12 cellular contexts compared by ENCODE assay signal in genomic region chr4:88600129-88600849, GRCh38. TPM values are rescaled to one million over a fixed set of nuclear protein-coding genes. Genes with fewer than 3 reads are reported as not detected.
A peak's percentile ranks its signal among the peaks of the same experiment; 100 is the strongest.
DNase-seq lines count a peak whose midpoint lies in the region; ATAC-seq and TF ChIP-seq lines count a peak whose summit lies in the region.
"Had no signal": no experiment of that assay in that cellular context is flagged by ENCODE, and none has a peak within 500 bp of the region (broad histone marks: within the 10 kb centered on the region; RNA-seq: fewer than 3 reads in every experiment).

No MANE protein-coding gene starts in this region.

- DNase-seq in AG08395 (ENCODE audit: low spot score), result peak; percentile 47
- peak; percentile 95 for DNase-seq in IMR-90
- DNase-seq in dedifferentiated amniotic fluid mesenchymal stem cell (ENCODE audit: extremely low spot score), result peak; percentile 82
- DNase-seq in natural killer cell, result no peak
- no peak for DNase-seq in AG08396 (ENCODE audit: low spot score)
- no peak for DNase-seq in substantia nigra (lab: John Stamatoyannopoulos, UW)
- no peak for DNase-seq in mucosa of gallbladder (ENCODE audit: low spot score)
- DNase-seq: H7, NCI-H1105 treated with DMSO at 0.1 percent for 48 hours, posterior cingulate gyrus had no signal

- in situ Hi-C loops in IMR-90 (cut with MboI; ENCODE audit: low sequenced_read_pairs), result no loop called here

- H2BK120ac ChIP-seq in IMR-90 (ENCODE audit: low read depth, low read length), result no peak overlapping the region

- no CpG with 5 or more reads among the region's 2 CpGs for WGBS in IMR-90 (ENCODE audit: extremely low coverage in 2 of 2, insufficient read length in 1 of 2), 2 experiments

- ATAC-seq in IMR-90 (ENCODE audit: low read depth), result peak; percentile 80
- peak; percentile 33 to 64 (median 64) for ATAC-seq in natural killer cell
- ATAC-seq in GM18868 (IDR thresholded peaks at IDR 0.05; ENCODE audit: unreplicated experiment), result no peak

- dilution Hi-C loops in IMR-90 (cut with HindIII; ENCODE audit: low sequenced_read_pairs, unreplicated experiment), result no loop called here

- H3K4ac ChIP-seq in IMR-90 (ENCODE audit: low read depth, low read length), result peak overlapping the region; percentile 18; the same call in 1 of the 2 replicates

- H3K56ac ChIP-seq in IMR-90 (ENCODE audit: extremely low read depth, insufficient read depth, low read length), result no peak overlapping the region

- peak overlapping the region; percentile 64 for H3K4me3 Mint-ChIP-seq in natural killer cell
- H3K4me3 Mint-ChIP-seq: type B pancreatic cell had no signal

- intact Hi-C loops in IMR-90 (cut with micrococcal nuclease), result no loop called here
- intact Hi-C loops in natural killer cell (cut with micrococcal nuclease), result no loop called here

- H3K27me3 ChIP-seq in IMR-90 (ENCODE audit: control insufficient read depth, insufficient read depth, low read length), result no peaks in the 10 kb centered on the region

- peak overlapping the region; percentile 11; the same call in 1 of the 2 replicates for H3K23ac ChIP-seq in IMR-90 (ENCODE audit: low read depth, low read length)

- H2BK20ac ChIP-seq in IMR-90 (ENCODE audit: low read depth, low read length), result peak overlapping the region; percentile 49; the same call in 1 of the 2 replicates

- no peak for TF ChIP-seq RAD21 in IMR-90 (IDR thresholded peaks at IDR 0.05; ENCODE audit: low read length)

- H3K9me3 ChIP-seq in IMR-90 (ENCODE audit: control insufficient read depth, insufficient read depth, low read length), result no peaks in the 10 kb centered on the region

- H3K18ac ChIP-seq in IMR-90 (ENCODE audit: low read depth, low read length), result peak overlapping the region; percentile 90; the same call in 1 of the 2 replicates

- no peak overlapping the region for H2AFZ ChIP-seq in IMR-90 (replicated peaks; ENCODE audit: low read length, poor library complexity)

- CTCF ChIA-PET in IMR-90 (lab: Yijun Ruan, JAX), result interaction anchor here (1.0 to 1.6 kb wide), 2 partner anchors 11 to 13 kb away, joined by 3 to 6 read pairs; no protein-coding TSS in a partner anchor

- peak overlapping the region; percentile 81 for H2BK5ac ChIP-seq in IMR-90 (ENCODE audit: low read depth, low read length, poor library complexity, severe bottlenecking)

- H4K8ac ChIP-seq in IMR-90 (ENCODE audit: low read depth in 2 of 2, low read length in 2 of 2), result no peak overlapping the region

- H2AK9ac ChIP-seq in IMR-90 (replicated peaks; ENCODE audit: low read depth, low read length, poor library complexity), result no peak overlapping the region

- TF ChIP-seq CTCF in IMR-90 (conservative IDR thresholded peaks at IDR 0.05; ENCODE audit: low read depth, low read length), result no peak
- no peak for TF ChIP-seq CTCF in natural killer cell (IDR thresholded peaks at IDR 0.05)

- no peak for TF ChIP-seq POLR2A in IMR-90 (IDR thresholded peaks at IDR 0.05; ENCODE audit: low read depth, low read length)

- H3K36me3 Mint-ChIP-seq in natural killer cell, result peaks cover 11% of the 10 kb centered on the region

- no peak overlapping the region for H3K9ac ChIP-seq in IMR-90 (ENCODE audit: low read depth, low read length)

- H3K4me1 Mint-ChIP-seq in natural killer cell, result peaks cover 62 to 66% of the 10 kb centered on the region in 2 donors

- peaks cover 2% of the 10 kb centered on the region; the same call in 1 of the 2 replicates for H3K36me3 ChIP-seq in IMR-90 (ENCODE audit: control insufficient read depth, insufficient read depth, low read length)

- peak overlapping the region; percentile 43; the same call in 1 of the 2 replicates for H3K4me3 ChIP-seq in IMR-90 (ENCODE audit: insufficient read depth, low read depth, low read length)

- peak overlapping the region; percentile 80 for H3K27ac Mint-ChIP-seq in natural killer cell
- H3K27ac Mint-ChIP-seq: type B pancreatic cell had no signal

- H4K20me1 ChIP-seq in IMR-90 (ENCODE audit: insufficient read depth, low read length), result no peaks in the 10 kb centered on the region

- no peak overlapping the region; the same call in 1 of the 2 replicates for H4K5ac ChIP-seq in IMR-90 (ENCODE audit: low read depth, low read length)

- H3K79me1 ChIP-seq in IMR-90 (ENCODE audit: low read depth in 1 of 2, low read length in 2 of 2), result peaks cover 15 to 24% of the 10 kb centered on the region in 2 experiments

- H3K27me3 Mint-ChIP-seq in natural killer cell (ENCODE audit: low read depth in 2 of 2), result no peaks in the 10 kb centered on the region
- H3K27me3 Mint-ChIP-seq: type B pancreatic cell had no signal

- no peak overlapping the region for H3K27ac ChIP-seq in IMR-90 (ENCODE audit: insufficient read depth, low read length)
- no peak overlapping the region for H3K27ac ChIP-seq in substantia nigra (ENCODE audit: low read depth, low read length, poor library complexity, severe bottlenecking)

- peak overlapping the region; percentile 92 for H3K4me2 ChIP-seq in IMR-90 (ENCODE audit: low read depth, low read length)

- H3K9me1 ChIP-seq in IMR-90 (ENCODE audit: insufficient read depth, low read length), result peaks cover 3% of the 10 kb centered on the region

- no peak overlapping the region; the same call in 2 of the 3 replicates for H2BK15ac ChIP-seq in IMR-90 (ENCODE audit: low read depth, low read length)

- peaks cover 6% of the 10 kb centered on the region for H3K4me1 ChIP-seq in IMR-90 (ENCODE audit: control insufficient read depth, insufficient read depth, low read length)

- H4K91ac ChIP-seq in IMR-90 (ENCODE audit: insufficient read depth, low read depth, low read length), result no peak overlapping the region

- POLR2A ChIA-PET in IMR-90 (lab: Charles Lee; ENCODE audit: unreplicated experiment), result interaction anchor here (0.6 kb wide), 2 partner anchors 11 to 430 kb away, joined by 3 read pairs; no protein-coding TSS in a partner anchor

- BruUV-seq in IMR-90 (replicated peaks; lab: Mats Ljungman, UMichigan), result no TSS peak

- H3K9me3 Mint-ChIP-seq in natural killer cell, result no peaks in the 10 kb centered on the region
- H3K9me3 Mint-ChIP-seq: type B pancreatic cell had no signal

- no peak overlapping the region for H3K14ac ChIP-seq in IMR-90 (replicated peaks; ENCODE audit: low read depth, low read length)

- H2AK5ac ChIP-seq in IMR-90 (ENCODE audit: low read depth, low read length), result no peak overlapping the region

TF ChIP-seq in IMR-90, 13 proteins besides CTCF, POLR2A, EP300 and RAD21:
- no peak for TF ChIP-seq USF2 (IDR thresholded peaks at IDR 0.05; ENCODE audit: low read depth, low read length)
- TF ChIP-seq MAFK (IDR thresholded peaks at IDR 0.05; ENCODE audit: low read depth, low read length), result peak; percentile 52; the same call in 1 of the 2 replicates
- peak; percentile 44; the same call in 1 of the 2 replicates for TF ChIP-seq CEBPB (IDR thresholded peaks at IDR 0.05; ENCODE audit: low read depth, low read length)
- TF ChIP-seq FOS (IDR thresholded peaks at IDR 0.05; ENCODE audit: low read depth, low read length), result peak; percentile 57
- TF ChIP-seq RCOR1 (IDR thresholded peaks at IDR 0.05; ENCODE audit: insufficient replicate concordance, low read length), result no peak
- peak; percentile 91 for TF ChIP-seq NFE2L2 (IDR thresholded peaks at IDR 0.05; ENCODE audit: low read depth, low read length)

RNA-seq across cellular contexts. Expression of gene HERC3, which starts 8.0 kb away (rescaled TPM):
- total RNA-seq in IMR-90 (2012; rRNA removed) (9.5 and 13.1 TPM in 2 replicates), natural killer cell (10 to 100 TPM; 59.1 to 85.0 (median 61.9) TPM), mucosa of gallbladder (41.0 TPM)
- polyA plus RNA-seq in IMR-90 (2012; rRNA removed), result 6.5 and 8.9 TPM in 2 replicates
- 2.2 and 2.7 TPM in 2 replicates for polyA plus RNA-seq in IMR-90 (2012; cell fraction: cytosol; rRNA removed)
- 3.0 and 9.7 TPM in 2 replicates for polyA plus RNA-seq in IMR-90 (2012; cell fraction: nucleus; rRNA removed; ENCODE audit: low replicate concordance)

Comparison
In these comparisons a context has a peak if more than half of its experiments do, and no peak if none do; other contexts are left out.
1. DNase-seq: peak in AG08395 (single experiment), IMR-90 (single experiment) and dedifferentiated amniotic fluid mesenchymal stem cell (single experiment); none in natural killer cell (single experiment), AG08396 (single experiment), substantia nigra (0 of 49) and mucosa of gallbladder (single experiment).